13 cellular contexts compared by ENCODE assay signal in the genomic region with DNA sequence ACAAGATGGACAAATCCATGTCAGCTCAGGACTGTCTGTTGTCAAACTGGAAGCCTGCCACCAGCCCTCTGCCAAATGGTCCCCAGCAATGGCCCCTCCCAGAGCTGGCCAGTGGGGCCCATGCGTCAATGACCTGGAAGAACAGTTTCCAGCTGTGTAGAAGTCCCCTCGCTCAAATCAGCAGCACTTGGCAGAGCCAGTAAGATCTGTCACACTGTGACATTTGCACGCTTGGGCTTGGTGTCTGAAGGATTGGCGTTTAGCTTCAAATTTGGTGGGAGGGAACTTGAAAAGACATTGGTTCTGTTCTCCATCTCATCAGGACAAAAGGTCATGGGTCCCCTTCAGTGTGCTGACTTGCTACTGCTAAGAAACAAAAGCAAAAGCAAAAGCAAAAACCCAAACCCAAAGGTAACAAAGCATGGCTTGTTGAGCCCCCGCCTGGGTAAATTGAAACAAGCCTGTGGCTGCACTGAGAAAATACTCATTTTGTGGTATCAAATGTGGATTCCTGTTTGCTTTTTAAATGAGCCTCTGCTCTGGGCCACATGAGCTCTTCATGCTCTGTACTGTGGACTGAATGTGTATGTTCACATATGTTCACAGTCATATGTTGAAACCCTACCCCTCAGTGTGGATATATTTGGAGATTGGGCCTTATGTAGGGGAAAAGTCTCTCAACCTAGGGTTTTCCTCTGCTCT.
DNase-seq lines count a peak whose midpoint lies in the region; ATAC-seq lines count a peak whose summit lies in the region.
"Had no signal": no experiment of that assay in that cellular context is flagged by ENCODE, and none has a peak within 500 bp of the region (broad histone marks: within the 10 kb centered on the region; RNA-seq: fewer than 3 reads in every experiment).

No MANE protein-coding gene starts in this region.

- peak overlapping the region; percentile 30 for H3K27ac ChIP-seq in right cardiac atrium (ENCODE audit: low read length)

- 41% methylated on average over 5 of the region's 5 CpGs for WGBS in right cardiac atrium

- peaks cover 5% of the 10 kb centered on the region for H3K4me1 ChIP-seq in right cardiac atrium (ENCODE audit: control insufficient read depth, insufficient read depth, low read length)

- intact Hi-C loops in right cardiac atrium (cut with DNase I): loop anchor here in 1 of 4 donors (10.0 kb wide), 1 partner anchor 225 kb away; no protein-coding TSS in a partner anchor

- peak; percentile 85 for ATAC-seq in GM19023 (IDR thresholded peaks at IDR 0.05; ENCODE audit: unreplicated experiment)
- peak; percentile 68 for ATAC-seq in HG02571 (IDR thresholded peaks at IDR 0.05; ENCODE audit: unreplicated experiment)
- peak; percentile 78 for ATAC-seq in HG03558 (IDR thresholded peaks at IDR 0.05; ENCODE audit: extremely low read depth, unreplicated experiment)
- ATAC-seq in right cardiac atrium: peak; percentile 91 to 92
- ATAC-seq: naive thymus-derived CD8-positive, alpha-beta T cell had no signal

- no peaks in the 10 kb centered on the region for H3K27me3 ChIP-seq in right cardiac atrium (ENCODE audit: control insufficient read depth, insufficient read depth)

- no peaks in the 10 kb centered on the region for H3K9me3 ChIP-seq in right cardiac atrium (ENCODE audit: control insufficient read depth, low read length)

- DNase-seq in right cardiac atrium (peak; percentile 88 to 94 (median 89)), NCI-H1092 treated with DMSO at 0.1 percent for 48 hours (lab: John Stamatoyannopoulos, UW) (no peak), NCI-H1105 (lab: John Stamatoyannopoulos, UW) (no peak), A172 (ENCODE audit: low spot score) (no peak), cerebellar nuclear complex (lab: John Stamatoyannopoulos, UW) (no peak)
- DNase-seq: activated gamma-delta T cell; caudate nucleus; naive thymus-derived CD8-positive, alpha-beta T cell; NCI-H146; small intestine had no signal

- no peak overlapping the region for H3K4me3 ChIP-seq in right cardiac atrium (ENCODE audit: low read length)

Comparison
In these comparisons a context has a peak if more than half of its experiments do, and no peak if none do; other contexts are left out.
1. DNase-seq: peak in right cardiac atrium (3 of 3); none in NCI-H1092 treated with DMSO at 0.1 percent for 48 hours (single experiment), NCI-H1105 (single experiment), A172 (single experiment) and cerebellar nuclear complex (0 of 2).
2. Peak in every context shown above with its lines, with median percentiles within 50 percentile points of each other: ATAC-seq.